1 cellular context compared by ENCODE assay signal in the genomic region with DNA sequence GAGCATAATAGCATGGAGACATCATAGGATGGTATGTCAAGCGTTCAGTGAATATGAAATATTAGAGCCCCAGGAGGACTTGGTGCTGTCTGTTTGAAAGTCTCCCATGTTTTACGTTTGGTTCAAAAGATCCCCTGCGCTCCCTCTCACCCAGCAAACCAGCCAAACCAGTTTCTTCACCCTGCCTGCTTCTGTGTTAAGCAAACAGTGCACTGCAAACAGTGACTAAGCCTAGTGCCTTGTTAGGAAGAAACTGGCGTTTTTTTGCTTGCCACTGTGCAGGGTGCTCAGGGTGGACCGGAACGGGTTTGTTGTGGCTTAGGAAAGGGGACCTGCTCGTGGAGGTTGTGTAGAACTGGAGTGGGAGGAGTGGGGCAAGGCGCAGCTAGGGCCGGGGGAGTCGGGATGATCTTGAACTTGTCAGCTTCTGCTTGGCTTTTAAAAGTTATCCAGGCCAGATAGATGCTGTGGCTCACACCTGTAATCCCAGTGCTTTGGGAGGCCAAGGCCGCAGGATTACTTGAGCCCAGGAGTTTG.
A peak's percentile ranks its signal among the peaks of the same experiment; 100 is the strongest.
TF ChIP-seq lines count a peak whose summit lies in the region.

No MANE protein-coding gene starts in this region.

TF ChIP-seq in HepG2, 621 proteins besides CTCF, POLR2A, EP300 and RAD21 (continued from another document and continues in another):
- TF ChIP-seq, protein P1, sequence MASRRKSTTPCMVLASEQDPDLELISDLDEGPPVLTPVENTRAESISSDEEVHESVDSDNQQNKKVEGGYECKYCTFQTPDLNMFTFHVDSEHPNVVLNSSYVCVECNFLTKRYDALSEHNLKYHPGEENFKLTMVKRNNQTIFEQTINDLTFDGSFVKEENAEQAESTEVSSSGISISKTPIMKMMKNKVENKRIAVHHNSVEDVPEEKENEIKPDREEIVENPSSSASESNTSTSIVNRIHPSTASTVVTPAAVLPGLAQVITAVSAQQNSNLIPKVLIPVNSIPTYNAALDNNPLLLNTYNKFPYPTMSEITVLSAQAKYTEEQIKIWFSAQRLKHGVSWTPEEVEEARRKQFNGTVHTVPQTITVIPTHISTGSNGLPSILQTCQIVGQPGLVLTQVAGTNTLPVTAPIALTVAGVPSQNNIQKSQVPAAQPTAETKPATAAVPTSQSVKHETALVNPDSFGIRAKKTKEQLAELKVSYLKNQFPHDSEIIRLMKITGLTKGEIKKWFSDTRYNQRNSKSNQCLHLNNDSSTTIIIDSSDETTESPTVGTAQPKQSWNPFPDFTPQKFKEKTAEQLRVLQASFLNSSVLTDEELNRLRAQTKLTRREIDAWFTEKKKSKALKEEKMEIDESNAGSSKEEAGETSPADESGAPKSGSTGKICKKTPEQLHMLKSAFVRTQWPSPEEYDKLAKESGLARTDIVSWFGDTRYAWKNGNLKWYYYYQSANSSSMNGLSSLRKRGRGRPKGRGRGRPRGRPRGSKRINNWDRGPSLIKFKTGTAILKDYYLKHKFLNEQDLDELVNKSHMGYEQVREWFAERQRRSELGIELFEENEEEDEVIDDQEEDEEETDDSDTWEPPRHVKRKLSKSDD (CRISPR knock-in tag; IDR thresholded peaks at IDR 0.05; ENCODE audit: low read depth): peak; percentile 83; the same call in 1 of the 2 replicates
- TF ChIP-seq ZNF547 (CRISPR knock-in tag; IDR thresholded peaks at IDR 0.05): no peak
- peak; percentile 81; the same call in 1 of the 2 replicates for TF ChIP-seq ZBTB20 (CRISPR knock-in tag; IDR thresholded peaks at IDR 0.05; ENCODE audit: borderline replicate concordance, low read depth)
- peak; percentile 93 for TF ChIP-seq IRF2 (CRISPR knock-in tag; IDR thresholded peaks at IDR 0.05)
- 0 out of 2 replicates have a peak, but pooled peaks have one; percentile 30 for TF ChIP-seq ZNF33B (CRISPR knock-in tag; IDR thresholded peaks at IDR 0.05)
- TF ChIP-seq, protein P2, sequence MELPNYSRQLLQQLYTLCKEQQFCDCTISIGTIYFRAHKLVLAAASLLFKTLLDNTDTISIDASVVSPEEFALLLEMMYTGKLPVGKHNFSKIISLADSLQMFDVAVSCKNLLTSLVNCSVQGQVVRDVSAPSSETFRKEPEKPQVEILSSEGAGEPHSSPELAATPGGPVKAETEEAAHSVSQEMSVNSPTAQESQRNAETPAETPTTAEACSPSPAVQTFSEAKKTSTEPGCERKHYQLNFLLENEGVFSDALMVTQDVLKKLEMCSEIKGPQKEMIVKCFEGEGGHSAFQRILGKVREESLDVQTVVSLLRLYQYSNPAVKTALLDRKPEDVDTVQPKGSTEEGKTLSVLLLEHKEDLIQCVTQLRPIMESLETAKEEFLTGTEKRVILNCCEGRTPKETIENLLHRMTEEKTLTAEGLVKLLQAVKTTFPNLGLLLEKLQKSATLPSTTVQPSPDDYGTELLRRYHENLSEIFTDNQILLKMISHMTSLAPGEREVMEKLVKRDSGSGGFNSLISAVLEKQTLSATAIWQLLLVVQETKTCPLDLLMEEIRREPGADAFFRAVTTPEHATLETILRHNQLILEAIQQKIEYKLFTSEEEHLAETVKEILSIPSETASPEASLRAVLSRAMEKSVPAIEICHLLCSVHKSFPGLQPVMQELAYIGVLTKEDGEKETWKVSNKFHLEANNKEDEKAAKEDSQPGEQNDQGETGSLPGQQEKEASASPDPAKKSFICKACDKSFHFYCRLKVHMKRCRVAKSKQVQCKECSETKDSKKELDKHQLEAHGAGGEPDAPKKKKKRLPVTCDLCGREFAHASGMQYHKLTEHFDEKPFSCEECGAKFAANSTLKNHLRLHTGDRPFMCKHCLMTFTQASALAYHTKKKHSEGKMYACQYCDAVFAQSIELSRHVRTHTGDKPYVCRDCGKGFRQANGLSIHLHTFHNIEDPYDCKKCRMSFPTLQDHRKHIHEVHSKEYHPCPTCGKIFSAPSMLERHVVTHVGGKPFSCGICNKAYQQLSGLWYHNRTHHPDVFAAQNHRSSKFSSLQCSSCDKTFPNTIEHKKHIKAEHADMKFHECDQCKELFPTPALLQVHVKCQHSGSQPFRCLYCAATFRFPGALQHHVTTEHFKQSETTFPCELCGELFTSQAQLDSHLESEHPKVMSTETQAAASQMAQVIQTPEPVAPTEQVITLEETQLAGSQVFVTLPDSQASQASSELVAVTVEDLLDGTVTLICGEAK (IDR thresholded peaks at IDR 0.05): no peak
- TF ChIP-seq, protein P2 (CRISPR knock-in tag; IDR thresholded peaks at IDR 0.05): peak; percentile 85; the same call in 1 of the 2 replicates
- peak; percentile 98 for TF ChIP-seq MED1 (CRISPR knock-in tag; IDR thresholded peaks at IDR 0.05)
- TF ChIP-seq PTBP1 (IDR thresholded peaks at IDR 0.05; ENCODE audit: low read depth, low read length, poor library complexity, severe bottlenecking): no peak
- peak; percentile 42; the same call in 1 of the 2 replicates for TF ChIP-seq PHF8 (CRISPR knock-in tag; IDR thresholded peaks at IDR 0.05)
- TF ChIP-seq NFYC (CRISPR knock-in tag; IDR thresholded peaks at IDR 0.05): peak; percentile 28; the same call in 1 of the 2 replicates
- TF ChIP-seq KDM6A (CRISPR knock-in tag; IDR thresholded peaks at IDR 0.05; ENCODE audit: low read depth): peak; percentile 96
- peak; percentile 81 for TF ChIP-seq SIX1 (CRISPR knock-in tag; IDR thresholded peaks at IDR 0.05; ENCODE audit: borderline replicate concordance)
- no peak for TF ChIP-seq MAZ (IDR thresholded peaks at IDR 0.05; ENCODE audit: borderline replicate concordance, low read depth, low read length)
- peak; percentile 81 for TF ChIP-seq MAZ (CRISPR knock-in tag; IDR thresholded peaks at IDR 0.05; ENCODE audit: low read depth)
- TF ChIP-seq ZNF619 (CRISPR knock-in tag; IDR thresholded peaks at IDR 0.05): peak; percentile 66; the same call in 1 of the 2 replicates
- peak; percentile 99 for TF ChIP-seq GATAD2A (CRISPR knock-in tag; IDR thresholded peaks at IDR 0.05)
- peak; percentile 92; the same call in 1 of the 2 replicates for TF ChIP-seq ZBTB7B (CRISPR knock-in tag; IDR thresholded peaks at IDR 0.05)
- TF ChIP-seq, protein P3, sequence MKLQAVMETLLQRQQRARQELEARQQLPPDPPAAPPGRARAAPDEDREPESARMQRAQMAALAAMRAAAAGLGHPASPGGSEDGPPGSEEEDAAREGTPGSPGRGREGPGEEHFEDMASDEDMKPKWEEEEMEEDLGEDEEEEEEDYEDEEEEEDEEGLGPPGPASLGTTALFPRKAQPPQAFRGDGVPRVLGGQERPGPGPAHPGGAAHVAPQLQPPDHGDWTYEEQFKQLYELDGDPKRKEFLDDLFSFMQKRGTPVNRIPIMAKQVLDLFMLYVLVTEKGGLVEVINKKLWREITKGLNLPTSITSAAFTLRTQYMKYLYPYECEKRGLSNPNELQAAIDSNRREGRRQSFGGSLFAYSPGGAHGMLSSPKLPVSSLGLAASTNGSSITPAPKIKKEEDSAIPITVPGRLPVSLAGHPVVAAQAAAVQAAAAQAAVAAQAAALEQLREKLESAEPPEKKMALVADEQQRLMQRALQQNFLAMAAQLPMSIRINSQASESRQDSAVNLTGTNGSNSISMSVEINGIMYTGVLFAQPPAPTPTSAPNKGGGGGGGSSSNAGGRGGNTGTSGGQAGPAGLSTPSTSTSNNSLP (IDR thresholded peaks at IDR 0.05; ENCODE audit: low read depth, low read length): peak; percentile 53; the same call in 1 of the 2 replicates
- TF ChIP-seq ZNF124 (CRISPR knock-in tag; IDR thresholded peaks at IDR 0.05): peak; percentile 99
- TF ChIP-seq ZNF607 (CRISPR knock-in tag; IDR thresholded peaks at IDR 0.05; ENCODE audit: borderline replicate concordance): no peak
- TF ChIP-seq MAFF (IDR thresholded peaks at IDR 0.05; ENCODE audit: low read depth, low read length): peak; percentile 58
- TF ChIP-seq, protein P4, sequence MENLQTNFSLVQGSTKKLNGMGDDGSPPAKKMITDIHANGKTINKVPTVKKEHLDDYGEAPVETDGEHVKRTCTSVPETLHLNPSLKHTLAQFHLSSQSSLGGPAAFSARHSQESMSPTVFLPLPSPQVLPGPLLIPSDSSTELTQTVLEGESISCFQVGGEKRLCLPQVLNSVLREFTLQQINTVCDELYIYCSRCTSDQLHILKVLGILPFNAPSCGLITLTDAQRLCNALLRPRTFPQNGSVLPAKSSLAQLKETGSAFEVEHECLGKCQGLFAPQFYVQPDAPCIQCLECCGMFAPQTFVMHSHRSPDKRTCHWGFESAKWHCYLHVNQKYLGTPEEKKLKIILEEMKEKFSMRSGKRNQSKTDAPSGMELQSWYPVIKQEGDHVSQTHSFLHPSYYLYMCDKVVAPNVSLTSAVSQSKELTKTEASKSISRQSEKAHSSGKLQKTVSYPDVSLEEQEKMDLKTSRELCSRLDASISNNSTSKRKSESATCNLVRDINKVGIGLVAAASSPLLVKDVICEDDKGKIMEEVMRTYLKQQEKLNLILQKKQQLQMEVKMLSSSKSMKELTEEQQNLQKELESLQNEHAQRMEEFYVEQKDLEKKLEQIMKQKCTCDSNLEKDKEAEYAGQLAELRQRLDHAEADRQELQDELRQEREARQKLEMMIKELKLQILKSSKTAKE (CRISPR knock-in tag; IDR thresholded peaks at IDR 0.05; ENCODE audit: borderline replicate concordance): peak; percentile 91
- TF ChIP-seq, protein P5, sequence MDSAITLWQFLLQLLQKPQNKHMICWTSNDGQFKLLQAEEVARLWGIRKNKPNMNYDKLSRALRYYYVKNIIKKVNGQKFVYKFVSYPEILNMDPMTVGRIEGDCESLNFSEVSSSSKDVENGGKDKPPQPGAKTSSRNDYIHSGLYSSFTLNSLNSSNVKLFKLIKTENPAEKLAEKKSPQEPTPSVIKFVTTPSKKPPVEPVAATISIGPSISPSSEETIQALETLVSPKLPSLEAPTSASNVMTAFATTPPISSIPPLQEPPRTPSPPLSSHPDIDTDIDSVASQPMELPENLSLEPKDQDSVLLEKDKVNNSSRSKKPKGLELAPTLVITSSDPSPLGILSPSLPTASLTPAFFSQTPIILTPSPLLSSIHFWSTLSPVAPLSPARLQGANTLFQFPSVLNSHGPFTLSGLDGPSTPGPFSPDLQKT (CRISPR knock-in tag; IDR thresholded peaks at IDR 0.05; ENCODE audit: borderline replicate concordance): no peak
- TF ChIP-seq ZSCAN21 (CRISPR knock-in tag; IDR thresholded peaks at IDR 0.05; ENCODE audit: borderline replicate concordance): peak; percentile 95
- TF ChIP-seq, protein P6, sequence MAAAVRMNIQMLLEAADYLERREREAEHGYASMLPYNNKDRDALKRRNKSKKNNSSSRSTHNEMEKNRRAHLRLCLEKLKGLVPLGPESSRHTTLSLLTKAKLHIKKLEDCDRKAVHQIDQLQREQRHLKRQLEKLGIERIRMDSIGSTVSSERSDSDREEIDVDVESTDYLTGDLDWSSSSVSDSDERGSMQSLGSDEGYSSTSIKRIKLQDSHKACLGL (CRISPR knock-in tag; IDR thresholded peaks at IDR 0.05): no peak
